In the genomic region with DNA sequence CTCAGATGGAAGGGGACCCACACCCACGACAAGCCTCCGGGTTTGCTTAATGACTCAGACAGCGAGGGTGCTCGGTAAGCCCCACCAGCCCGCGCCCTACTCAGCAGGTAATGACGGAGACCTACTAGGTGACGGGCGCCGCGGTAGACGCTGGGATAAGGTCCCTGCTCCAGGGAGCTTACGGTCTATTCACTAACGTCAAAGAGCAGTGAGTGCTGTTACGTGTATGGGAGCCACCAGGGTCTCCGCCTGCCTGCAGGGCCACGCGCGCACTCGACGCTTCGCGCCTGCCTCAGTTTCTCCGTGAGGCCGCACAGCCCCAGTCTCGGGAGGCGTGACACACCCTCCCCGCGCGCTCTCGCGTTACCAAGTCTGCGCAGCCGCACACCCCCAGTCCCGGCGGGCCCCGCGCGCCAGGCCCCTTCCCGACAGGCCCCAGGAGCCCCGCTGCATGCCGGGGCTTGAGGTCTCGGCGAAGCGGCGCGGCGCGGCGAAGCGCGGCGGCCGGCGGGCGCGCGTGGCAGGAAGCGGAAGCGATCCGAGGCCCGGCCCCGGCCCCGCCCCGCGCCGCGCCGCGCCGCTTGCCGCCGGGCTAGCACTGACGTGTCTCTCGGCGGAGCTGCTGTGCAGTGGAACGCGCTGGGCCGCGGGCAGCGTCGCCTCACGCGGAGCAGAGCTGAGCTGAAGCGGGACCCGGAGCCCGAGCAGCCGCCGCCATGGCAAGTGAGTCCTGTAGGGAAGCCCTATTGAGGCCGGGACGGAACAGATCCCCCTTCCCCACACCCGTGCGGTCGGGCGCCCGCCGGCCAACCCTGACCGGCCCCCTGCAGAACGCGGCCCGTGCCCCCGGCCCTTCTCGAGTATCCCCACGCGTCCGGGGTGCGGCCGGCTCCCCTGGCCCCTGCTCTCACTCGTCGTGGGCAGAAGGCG, we compare ENCODE assay signal across 1 cellular context.
A peak's percentile ranks its signal among the peaks of the same experiment; 100 is the strongest.
TF ChIP-seq lines count a peak whose summit lies in the region.

A gene (plus strand): TSS at position 601 of the 930 bp plus-strand sequence. CDS start 116 bp downstream, at position 717.

TF ChIP-seq in HepG2, 621 proteins besides CTCF, POLR2A, EP300 and RAD21 (continued from another document and continues in another):
- TF ChIP-seq, protein P1, sequence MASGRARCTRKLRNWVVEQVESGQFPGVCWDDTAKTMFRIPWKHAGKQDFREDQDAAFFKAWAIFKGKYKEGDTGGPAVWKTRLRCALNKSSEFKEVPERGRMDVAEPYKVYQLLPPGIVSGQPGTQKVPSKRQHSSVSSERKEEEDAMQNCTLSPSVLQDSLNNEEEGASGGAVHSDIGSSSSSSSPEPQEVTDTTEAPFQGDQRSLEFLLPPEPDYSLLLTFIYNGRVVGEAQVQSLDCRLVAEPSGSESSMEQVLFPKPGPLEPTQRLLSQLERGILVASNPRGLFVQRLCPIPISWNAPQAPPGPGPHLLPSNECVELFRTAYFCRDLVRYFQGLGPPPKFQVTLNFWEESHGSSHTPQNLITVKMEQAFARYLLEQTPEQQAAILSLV (CRISPR knock-in tag; IDR thresholded peaks at IDR 0.05; ENCODE audit: borderline replicate concordance) = peak; percentile 94; the same call in 1 of the 2 replicates
- TF ChIP-seq ZNF354B (CRISPR knock-in tag; IDR thresholded peaks at IDR 0.05) = no peak
- TF ChIP-seq, protein P2, sequence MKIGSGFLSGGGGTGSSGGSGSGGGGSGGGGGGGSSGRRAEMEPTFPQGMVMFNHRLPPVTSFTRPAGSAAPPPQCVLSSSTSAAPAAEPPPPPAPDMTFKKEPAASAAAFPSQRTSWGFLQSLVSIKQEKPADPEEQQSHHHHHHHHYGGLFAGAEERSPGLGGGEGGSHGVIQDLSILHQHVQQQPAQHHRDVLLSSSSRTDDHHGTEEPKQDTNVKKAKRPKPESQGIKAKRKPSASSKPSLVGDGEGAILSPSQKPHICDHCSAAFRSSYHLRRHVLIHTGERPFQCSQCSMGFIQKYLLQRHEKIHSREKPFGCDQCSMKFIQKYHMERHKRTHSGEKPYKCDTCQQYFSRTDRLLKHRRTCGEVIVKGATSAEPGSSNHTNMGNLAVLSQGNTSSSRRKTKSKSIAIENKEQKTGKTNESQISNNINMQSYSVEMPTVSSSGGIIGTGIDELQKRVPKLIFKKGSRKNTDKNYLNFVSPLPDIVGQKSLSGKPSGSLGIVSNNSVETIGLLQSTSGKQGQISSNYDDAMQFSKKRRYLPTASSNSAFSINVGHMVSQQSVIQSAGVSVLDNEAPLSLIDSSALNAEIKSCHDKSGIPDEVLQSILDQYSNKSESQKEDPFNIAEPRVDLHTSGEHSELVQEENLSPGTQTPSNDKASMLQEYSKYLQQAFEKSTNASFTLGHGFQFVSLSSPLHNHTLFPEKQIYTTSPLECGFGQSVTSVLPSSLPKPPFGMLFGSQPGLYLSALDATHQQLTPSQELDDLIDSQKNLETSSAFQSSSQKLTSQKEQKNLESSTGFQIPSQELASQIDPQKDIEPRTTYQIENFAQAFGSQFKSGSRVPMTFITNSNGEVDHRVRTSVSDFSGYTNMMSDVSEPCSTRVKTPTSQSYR (CRISPR knock-in tag; IDR thresholded peaks at IDR 0.05; ENCODE audit: borderline replicate concordance) = peak; percentile 27; the same call in 1 of the 2 replicates
- TF ChIP-seq SMAD3 (CRISPR knock-in tag; IDR thresholded peaks at IDR 0.05) = peak; percentile 53; the same call in 1 of the 2 replicates
- no peak for TF ChIP-seq ATRX (CRISPR knock-in tag; IDR thresholded peaks at IDR 0.05; ENCODE audit: borderline replicate concordance)
- TF ChIP-seq, protein P3, sequence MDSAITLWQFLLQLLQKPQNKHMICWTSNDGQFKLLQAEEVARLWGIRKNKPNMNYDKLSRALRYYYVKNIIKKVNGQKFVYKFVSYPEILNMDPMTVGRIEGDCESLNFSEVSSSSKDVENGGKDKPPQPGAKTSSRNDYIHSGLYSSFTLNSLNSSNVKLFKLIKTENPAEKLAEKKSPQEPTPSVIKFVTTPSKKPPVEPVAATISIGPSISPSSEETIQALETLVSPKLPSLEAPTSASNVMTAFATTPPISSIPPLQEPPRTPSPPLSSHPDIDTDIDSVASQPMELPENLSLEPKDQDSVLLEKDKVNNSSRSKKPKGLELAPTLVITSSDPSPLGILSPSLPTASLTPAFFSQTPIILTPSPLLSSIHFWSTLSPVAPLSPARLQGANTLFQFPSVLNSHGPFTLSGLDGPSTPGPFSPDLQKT (CRISPR knock-in tag; IDR thresholded peaks at IDR 0.05; ENCODE audit: borderline replicate concordance) = peak; percentile 35; the same call in 1 of the 2 replicates
- peak; percentile 26; the same call in 1 of the 2 replicates for TF ChIP-seq ZBTB21 (CRISPR knock-in tag; IDR thresholded peaks at IDR 0.05)
- TF ChIP-seq DNMT3B (CRISPR knock-in tag; conservative IDR thresholded peaks at IDR 0.05) = peak; percentile 46; the same call in 1 of the 2 replicates
- TF ChIP-seq MYC (CRISPR knock-in tag; IDR thresholded peaks at IDR 0.05; ENCODE audit: borderline replicate concordance) = peak; percentile 84
- no peak for TF ChIP-seq ZNF552 (CRISPR knock-in tag; IDR thresholded peaks at IDR 0.05; ENCODE audit: borderline replicate concordance)
- peak; percentile 96 for TF ChIP-seq RBFOX2 (IDR thresholded peaks at IDR 0.05; ENCODE audit: low read depth, low read length)
- peak; percentile 85; the same call in 1 of the 2 replicates for TF ChIP-seq KLF12 (CRISPR knock-in tag; IDR thresholded peaks at IDR 0.05; ENCODE audit: borderline replicate concordance)
- 0 out of 2 replicates have a peak, but pooled peaks have one; percentile 10 for TF ChIP-seq ZNF773 (CRISPR knock-in tag; IDR thresholded peaks at IDR 0.05; ENCODE audit: borderline replicate concordance)
- 0 out of 2 replicates have a peak, but pooled peaks have one; percentile 38 for TF ChIP-seq ZNF737 (CRISPR knock-in tag; IDR thresholded peaks at IDR 0.05; ENCODE audit: borderline replicate concordance)
- TF ChIP-seq, protein P4, sequence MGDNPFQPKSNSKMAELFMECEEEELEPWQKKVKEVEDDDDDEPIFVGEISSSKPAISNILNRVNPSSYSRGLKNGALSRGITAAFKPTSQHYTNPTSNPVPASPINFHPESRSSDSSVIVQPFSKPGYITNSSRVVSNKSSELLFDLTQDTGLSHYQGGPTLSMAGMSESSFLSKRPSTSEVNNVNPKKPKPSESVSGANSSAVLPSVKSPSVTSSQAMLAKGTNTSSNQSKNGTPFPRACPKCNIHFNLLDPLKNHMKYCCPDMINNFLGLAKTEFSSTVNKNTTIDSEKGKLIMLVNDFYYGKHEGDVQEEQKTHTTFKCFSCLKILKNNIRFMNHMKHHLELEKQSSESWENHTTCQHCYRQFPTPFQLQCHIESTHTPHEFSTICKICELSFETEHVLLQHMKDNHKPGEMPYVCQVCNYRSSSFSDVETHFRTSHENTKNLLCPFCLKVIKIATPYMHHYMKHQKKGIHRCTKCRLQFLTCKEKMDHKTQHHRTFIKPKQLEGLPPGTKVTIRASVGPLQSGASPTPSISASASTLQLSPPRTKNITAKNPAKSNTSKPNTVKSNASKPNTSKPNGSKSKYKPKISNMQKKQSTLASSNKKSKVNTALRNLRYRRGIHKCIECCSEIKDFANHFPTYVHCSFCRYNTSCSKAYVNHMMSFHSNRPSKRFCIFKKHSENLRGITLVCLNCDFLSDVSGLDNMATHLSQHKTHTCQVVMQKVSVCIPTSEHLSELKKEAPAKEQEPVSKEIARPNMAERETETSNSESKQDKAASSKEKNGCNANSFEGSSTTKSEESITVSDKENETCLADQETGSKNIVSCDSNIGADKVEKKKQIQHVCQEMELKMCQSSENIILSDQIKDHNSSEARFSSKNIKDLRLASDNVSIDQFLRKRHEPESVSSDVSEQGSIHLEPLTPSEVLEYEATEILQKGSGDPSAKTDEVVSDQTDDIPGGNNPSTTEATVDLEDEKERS (CRISPR knock-in tag; IDR thresholded peaks at IDR 0.05) = peak; percentile 67; the same call in 1 of the 2 replicates
- peak; percentile 88 for TF ChIP-seq ZFX (CRISPR knock-in tag; IDR thresholded peaks at IDR 0.05; ENCODE audit: low read depth)
- TF ChIP-seq GABPA (IDR thresholded peaks at IDR 0.05; ENCODE audit: low read depth, low read length) = peak; percentile 79
- no peak; the same call in none of the 2 replicates for TF ChIP-seq GABPA (CRISPR knock-in tag; IDR thresholded peaks at IDR 0.05; ENCODE audit: low read depth)
- TF ChIP-seq ZNF776 (CRISPR knock-in tag; IDR thresholded peaks at IDR 0.05) = peak; percentile 86
- TF ChIP-seq TOPORS (CRISPR knock-in tag; IDR thresholded peaks at IDR 0.05) = peak; percentile 81
- TF ChIP-seq KAT8 (CRISPR knock-in tag; IDR thresholded peaks at IDR 0.05) = peak; percentile 75
- no peak for TF ChIP-seq RARG (CRISPR knock-in tag; IDR thresholded peaks at IDR 0.05; ENCODE audit: low read depth)
- peak; percentile 46; the same call in 1 of the 2 replicates for TF ChIP-seq ERF (CRISPR knock-in tag; IDR thresholded peaks at IDR 0.05)
- TF ChIP-seq, protein P5, sequence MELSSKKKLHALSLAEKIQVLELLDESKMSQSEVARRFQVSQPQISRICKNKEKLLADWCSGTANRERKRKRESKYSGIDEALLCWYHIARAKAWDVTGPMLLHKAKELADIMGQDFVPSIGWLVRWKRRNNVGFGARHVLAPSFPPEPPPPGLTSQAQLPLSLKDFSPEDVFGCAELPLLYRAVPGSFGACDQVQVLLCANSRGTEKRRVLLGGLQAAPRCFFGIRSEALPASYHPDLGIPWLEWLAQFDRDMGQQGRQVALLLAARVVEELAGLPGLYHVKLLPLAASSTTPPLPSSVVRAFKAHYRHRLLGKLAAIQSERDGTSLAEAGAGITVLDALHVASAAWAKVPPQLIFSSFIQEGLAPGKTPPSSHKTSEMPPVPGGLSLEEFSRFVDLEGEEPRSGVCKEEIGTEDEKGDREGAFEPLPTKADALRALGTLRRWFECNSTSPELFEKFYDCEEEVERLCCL (CRISPR knock-in tag; IDR thresholded peaks at IDR 0.05; ENCODE audit: borderline replicate concordance) = peak; percentile 71; the same call in 1 of the 2 replicates
- TF ChIP-seq, protein P6, sequence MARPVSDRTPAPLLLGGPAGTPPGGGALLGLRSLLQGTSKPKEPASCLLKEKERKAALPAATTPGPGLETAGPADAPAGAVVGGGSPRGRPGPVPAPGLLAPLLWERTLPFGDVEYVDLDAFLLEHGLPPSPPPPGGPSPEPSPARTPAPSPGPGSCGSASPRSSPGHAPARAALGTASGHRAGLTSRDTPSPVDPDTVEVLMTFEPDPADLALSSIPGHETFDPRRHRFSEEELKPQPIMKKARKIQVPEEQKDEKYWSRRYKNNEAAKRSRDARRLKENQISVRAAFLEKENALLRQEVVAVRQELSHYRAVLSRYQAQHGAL (CRISPR knock-in tag; IDR thresholded peaks at IDR 0.05; ENCODE audit: not compliant biosample characterization) = no peak
- 0 out of 2 replicates have a peak, but pooled peaks have one; percentile 46 for TF ChIP-seq PRMT3 (CRISPR knock-in tag; IDR thresholded peaks at IDR 0.05; ENCODE audit: borderline replicate concordance, low read depth)
- TF ChIP-seq, protein P7, sequence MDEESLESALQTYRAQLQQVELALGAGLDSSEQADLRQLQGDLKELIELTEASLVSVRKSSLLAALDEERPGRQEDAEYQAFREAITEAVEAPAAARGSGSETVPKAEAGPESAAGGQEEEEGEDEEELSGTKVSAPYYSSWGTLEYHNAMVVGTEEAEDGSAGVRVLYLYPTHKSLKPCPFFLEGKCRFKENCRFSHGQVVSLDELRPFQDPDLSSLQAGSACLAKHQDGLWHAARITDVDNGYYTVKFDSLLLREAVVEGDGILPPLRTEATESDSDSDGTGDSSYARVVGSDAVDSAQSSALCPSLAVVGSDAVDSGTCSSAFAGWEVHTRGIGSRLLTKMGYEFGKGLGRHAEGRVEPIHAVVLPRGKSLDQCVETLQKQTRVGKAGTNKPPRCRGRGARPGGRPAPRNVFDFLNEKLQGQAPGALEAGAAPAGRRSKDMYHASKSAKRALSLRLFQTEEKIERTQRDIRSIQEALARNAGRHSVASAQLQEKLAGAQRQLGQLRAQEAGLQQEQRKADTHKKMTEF (CRISPR knock-in tag; IDR thresholded peaks at IDR 0.05) = peak; percentile 79; the same call in 1 of the 2 replicates
- 0 out of 2 replicates have a peak, but pooled peaks have one; percentile 22 for TF ChIP-seq ZNF30 (CRISPR knock-in tag; IDR thresholded peaks at IDR 0.05)
- TF ChIP-seq ZNF550 (CRISPR knock-in tag; IDR thresholded peaks at IDR 0.05; ENCODE audit: borderline replicate concordance) = 0 out of 2 replicates have a peak, but pooled peaks have one; percentile 91
- TF ChIP-seq CHD4 (IDR thresholded peaks at IDR 0.05; ENCODE audit: borderline replicate concordance, low read length) = no peak
- peak; percentile 89 for TF ChIP-seq ZKSCAN1 (IDR thresholded peaks at IDR 0.05; ENCODE audit: low read length)
- TF ChIP-seq BCL6 (CRISPR knock-in tag; IDR thresholded peaks at IDR 0.05) = 0 out of 2 replicates have a peak, but pooled peaks have one; percentile 32
- TF ChIP-seq, protein P8, sequence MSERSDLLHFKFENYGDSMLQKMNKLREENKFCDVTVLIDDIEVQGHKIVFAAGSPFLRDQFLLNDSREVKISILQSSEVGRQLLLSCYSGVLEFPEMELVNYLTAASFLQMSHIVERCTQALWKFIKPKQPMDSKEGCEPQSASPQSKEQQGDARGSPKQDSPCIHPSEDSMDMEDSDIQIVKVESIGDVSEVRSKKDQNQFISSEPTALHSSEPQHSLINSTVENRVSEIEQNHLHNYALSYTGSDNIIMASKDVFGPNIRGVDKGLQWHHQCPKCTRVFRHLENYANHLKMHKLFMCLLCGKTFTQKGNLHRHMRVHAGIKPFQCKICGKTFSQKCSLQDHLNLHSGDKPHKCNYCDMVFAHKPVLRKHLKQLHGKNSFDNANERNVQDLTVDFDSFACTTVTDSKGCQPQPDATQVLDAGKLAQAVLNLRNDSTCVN (CRISPR knock-in tag; IDR thresholded peaks at IDR 0.05; ENCODE audit: borderline replicate concordance) = 0 out of 2 replicates have a peak, but pooled peaks have one; percentile 5
- TF ChIP-seq AGO1 (IDR thresholded peaks at IDR 0.05; ENCODE audit: low read depth, low read length, poor library complexity, severe bottlenecking) = peak; percentile 61
- TF ChIP-seq, protein P9, sequence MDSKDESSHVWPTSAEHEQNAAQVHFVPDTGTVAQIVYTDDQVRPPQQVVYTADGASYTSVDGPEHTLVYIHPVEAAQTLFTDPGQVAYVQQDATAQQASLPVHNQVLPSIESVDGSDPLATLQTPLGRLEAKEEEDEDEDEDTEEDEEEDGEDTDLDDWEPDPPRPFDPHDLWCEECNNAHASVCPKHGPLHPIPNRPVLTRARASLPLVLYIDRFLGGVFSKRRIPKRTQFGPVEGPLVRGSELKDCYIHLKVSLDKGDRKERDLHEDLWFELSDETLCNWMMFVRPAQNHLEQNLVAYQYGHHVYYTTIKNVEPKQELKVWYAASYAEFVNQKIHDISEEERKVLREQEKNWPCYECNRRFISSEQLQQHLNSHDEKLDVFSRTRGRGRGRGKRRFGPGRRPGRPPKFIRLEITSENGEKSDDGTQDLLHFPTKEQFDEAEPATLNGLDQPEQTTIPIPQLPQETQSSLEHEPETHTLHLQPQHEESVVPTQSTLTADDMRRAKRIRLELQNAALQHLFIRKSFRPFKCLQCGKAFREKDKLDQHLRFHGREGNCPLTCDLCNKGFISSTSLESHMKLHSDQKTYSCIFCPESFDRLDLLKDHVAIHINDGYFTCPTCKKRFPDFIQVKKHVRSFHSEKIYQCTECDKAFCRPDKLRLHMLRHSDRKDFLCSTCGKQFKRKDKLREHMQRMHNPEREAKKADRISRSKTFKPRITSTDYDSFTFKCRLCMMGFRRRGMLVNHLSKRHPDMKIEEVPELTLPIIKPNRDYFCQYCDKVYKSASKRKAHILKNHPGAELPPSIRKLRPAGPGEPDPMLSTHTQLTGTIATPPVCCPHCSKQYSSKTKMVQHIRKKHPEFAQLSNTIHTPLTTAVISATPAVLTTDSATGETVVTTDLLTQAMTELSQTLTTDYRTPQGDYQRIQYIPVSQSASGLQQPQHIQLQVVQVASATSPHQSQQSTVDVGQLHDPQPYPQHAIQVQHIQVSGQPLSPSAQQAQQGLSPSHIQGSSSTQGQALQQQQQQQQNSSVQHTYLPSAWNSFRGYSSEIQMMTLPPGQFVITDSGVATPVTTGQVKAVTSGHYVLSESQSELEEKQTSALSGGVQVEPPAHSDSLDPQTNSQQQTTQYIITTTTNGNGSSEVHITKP (CRISPR knock-in tag; IDR thresholded peaks at IDR 0.05; ENCODE audit: low read depth) = 0 out of 2 replicates have a peak, but pooled peaks have one; percentile 16
